ENCODE assay signal across 1 cellular context in genomic region chr7:31874631-31875374, GRCh38.
TF ChIP-seq lines count a peak whose summit lies in the region.

No MANE protein-coding gene starts in this region.

TF ChIP-seq in GM23338, 12 proteins besides CTCF, POLR2A, EP300 and RAD21 (continued from another document):
- TF ChIP-seq, protein P1, sequence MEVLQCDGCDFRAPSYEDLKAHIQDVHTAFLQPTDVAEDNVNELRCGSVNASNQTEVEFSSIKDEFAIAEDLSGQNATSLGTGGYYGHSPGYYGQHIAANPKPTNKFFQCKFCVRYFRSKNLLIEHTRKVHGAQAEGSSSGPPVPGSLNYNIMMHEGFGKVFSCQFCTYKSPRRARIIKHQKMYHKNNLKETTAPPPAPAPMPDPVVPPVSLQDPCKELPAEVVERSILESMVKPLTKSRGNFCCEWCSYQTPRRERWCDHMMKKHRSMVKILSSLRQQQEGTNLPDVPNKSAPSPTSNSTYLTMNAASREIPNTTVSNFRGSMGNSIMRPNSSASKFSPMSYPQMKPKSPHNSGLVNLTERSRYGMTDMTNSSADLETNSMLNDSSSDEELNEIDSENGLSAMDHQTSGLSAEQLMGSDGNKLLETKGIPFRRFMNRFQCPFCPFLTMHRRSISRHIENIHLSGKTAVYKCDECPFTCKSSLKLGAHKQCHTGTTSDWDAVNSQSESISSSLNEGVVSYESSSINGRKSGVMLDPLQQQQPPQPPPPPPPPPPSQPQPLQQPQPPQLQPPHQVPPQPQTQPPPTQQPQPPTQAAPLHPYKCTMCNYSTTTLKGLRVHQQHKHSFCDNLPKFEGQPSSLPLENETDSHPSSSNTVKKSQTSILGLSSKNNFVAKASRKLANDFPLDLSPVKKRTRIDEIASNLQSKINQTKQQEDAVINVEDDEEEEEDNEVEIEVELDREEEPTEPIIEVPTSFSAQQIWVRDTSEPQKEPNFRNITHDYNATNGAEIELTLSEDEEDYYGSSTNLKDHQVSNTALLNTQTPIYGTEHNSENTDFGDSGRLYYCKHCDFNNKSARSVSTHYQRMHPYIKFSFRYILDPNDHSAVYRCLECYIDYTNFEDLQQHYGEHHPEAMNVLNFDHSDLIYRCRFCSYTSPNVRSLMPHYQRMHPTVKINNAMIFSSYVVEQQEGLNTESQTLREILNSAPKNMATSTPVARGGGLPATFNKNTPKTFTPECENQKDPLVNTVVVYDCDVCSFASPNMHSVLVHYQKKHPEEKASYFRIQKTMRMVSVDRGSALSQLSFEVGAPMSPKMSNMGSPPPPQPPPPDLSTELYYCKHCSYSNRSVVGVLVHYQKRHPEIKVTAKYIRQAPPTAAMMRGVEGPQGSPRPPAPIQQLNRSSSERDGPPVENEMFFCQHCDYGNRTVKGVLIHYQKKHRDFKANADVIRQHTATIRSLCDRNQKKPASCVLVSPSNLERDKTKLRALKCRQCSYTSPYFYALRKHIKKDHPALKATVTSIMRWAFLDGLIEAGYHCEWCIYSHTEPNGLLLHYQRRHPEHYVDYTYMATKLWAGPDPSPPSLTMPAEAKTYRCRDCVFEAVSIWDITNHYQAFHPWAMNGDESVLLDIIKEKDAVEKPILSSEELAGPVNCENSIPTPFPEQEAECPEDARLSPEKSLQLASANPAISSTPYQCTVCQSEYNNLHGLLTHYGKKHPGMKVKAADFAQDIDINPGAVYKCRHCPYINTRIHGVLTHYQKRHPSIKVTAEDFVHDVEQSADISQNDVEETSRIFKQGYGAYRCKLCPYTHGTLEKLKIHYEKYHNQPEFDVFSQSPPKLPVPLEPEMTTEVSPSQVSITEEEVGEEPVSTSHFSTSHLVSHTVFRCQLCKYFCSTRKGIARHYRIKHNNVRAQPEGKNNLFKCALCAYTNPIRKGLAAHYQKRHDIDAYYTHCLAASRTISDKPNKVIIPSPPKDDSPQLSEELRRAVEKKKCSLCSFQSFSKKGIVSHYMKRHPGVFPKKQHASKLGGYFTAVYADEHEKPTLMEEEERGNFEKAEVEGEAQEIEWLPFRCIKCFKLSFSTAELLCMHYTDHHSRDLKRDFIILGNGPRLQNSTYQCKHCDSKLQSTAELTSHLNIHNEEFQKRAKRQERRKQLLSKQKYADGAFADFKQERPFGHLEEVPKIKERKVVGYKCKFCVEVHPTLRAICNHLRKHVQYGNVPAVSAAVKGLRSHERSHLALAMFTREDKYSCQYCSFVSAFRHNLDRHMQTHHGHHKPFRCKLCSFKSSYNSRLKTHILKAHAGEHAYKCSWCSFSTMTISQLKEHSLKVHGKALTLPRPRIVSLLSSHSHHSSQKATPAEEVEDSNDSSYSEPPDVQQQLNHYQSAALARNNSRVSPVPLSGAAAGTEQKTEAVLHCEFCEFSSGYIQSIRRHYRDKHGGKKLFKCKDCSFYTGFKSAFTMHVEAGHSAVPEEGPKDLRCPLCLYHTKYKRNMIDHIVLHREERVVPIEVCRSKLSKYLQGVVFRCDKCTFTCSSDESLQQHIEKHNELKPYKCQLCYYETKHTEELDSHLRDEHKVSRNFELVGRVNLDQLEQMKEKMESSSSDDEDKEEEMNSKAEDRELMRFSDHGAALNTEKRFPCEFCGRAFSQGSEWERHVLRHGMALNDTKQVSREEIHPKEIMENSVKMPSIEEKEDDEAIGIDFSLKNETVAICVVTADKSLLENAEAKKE (CRISPR knock-in tag; IDR thresholded peaks at IDR 0.05), result no peak
- TF ChIP-seq, protein P2, sequence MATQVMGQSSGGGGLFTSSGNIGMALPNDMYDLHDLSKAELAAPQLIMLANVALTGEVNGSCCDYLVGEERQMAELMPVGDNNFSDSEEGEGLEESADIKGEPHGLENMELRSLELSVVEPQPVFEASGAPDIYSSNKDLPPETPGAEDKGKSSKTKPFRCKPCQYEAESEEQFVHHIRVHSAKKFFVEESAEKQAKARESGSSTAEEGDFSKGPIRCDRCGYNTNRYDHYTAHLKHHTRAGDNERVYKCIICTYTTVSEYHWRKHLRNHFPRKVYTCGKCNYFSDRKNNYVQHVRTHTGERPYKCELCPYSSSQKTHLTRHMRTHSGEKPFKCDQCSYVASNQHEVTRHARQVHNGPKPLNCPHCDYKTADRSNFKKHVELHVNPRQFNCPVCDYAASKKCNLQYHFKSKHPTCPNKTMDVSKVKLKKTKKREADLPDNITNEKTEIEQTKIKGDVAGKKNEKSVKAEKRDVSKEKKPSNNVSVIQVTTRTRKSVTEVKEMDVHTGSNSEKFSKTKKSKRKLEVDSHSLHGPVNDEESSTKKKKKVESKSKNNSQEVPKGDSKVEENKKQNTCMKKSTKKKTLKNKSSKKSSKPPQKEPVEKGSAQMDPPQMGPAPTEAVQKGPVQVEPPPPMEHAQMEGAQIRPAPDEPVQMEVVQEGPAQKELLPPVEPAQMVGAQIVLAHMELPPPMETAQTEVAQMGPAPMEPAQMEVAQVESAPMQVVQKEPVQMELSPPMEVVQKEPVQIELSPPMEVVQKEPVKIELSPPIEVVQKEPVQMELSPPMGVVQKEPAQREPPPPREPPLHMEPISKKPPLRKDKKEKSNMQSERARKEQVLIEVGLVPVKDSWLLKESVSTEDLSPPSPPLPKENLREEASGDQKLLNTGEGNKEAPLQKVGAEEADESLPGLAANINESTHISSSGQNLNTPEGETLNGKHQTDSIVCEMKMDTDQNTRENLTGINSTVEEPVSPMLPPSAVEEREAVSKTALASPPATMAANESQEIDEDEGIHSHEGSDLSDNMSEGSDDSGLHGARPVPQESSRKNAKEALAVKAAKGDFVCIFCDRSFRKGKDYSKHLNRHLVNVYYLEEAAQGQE (IDR thresholded peaks at IDR 0.05; ENCODE audit: unreplicated experiment), result no peak
- TF ChIP-seq ZNF331 (CRISPR knock-in tag; IDR thresholded peaks at IDR 0.05; ENCODE audit: low read depth), result no peak
